8 cellular contexts compared by ENCODE assay signal in genomic region chr10:50224330-50224952, GRCh38. TPM values are rescaled to one million over a fixed set of nuclear protein-coding genes. Genes with fewer than 3 reads are reported as not detected.
DNase-seq lines count a peak whose midpoint lies in the region; ATAC-seq lines count a peak whose summit lies in the region.

No MANE protein-coding gene starts in this region.

- ATAC-seq in GM19324 (IDR thresholded peaks at IDR 0.05; ENCODE audit: low FRiP score, unreplicated experiment): peak; percentile 77
- peak; percentile 98 for ATAC-seq in HG03354 (IDR thresholded peaks at IDR 0.05; ENCODE audit: poor library complexity, severe bottlenecking, unreplicated experiment)
- peak; percentile 58 for ATAC-seq in left ventricle myocardium superior
- no peak for ATAC-seq in HG03025 (IDR thresholded peaks at IDR 0.05; ENCODE audit: low FRiP score, unreplicated experiment)

- intact Hi-C loops in left ventricle myocardium superior (cut with micrococcal nuclease): no loop called here

- DNase-seq in DMS53 treated with DMSO at 0.1 percent for 48 hours (lab: John Stamatoyannopoulos, UW; ENCODE audit: unreplicated experiment) (peak; percentile 77), NCI-H510A treated with DMSO at 0.1 percent for 48 hours (lab: John Stamatoyannopoulos, UW) (peak; percentile 51), left ventricle myocardium superior (no peak)
- peak; percentile 26 to 33 for DNase-seq in activated T-cell treated with anti-CD3 and anti-CD28 coated beads, Interleukin-2, amount 50 U/mL, for 48 hours
- peak; percentile 24 for DNase-seq in stimulated activated CD4-positive, alpha-beta T cell treated with anti-CD3 and anti-CD28 coated beads, Interleukin-1b, Interleukin-23, amount 100 ng/mL, for 48 hours

RNA-seq across cellular contexts. Expression of gene ASAH2, which starts 26.9 kb away (rescaled TPM):
- 0.32 TPM for total RNA-seq in left ventricle myocardium superior
